ENCODE assay signal across 8 cellular contexts in the genomic region with DNA sequence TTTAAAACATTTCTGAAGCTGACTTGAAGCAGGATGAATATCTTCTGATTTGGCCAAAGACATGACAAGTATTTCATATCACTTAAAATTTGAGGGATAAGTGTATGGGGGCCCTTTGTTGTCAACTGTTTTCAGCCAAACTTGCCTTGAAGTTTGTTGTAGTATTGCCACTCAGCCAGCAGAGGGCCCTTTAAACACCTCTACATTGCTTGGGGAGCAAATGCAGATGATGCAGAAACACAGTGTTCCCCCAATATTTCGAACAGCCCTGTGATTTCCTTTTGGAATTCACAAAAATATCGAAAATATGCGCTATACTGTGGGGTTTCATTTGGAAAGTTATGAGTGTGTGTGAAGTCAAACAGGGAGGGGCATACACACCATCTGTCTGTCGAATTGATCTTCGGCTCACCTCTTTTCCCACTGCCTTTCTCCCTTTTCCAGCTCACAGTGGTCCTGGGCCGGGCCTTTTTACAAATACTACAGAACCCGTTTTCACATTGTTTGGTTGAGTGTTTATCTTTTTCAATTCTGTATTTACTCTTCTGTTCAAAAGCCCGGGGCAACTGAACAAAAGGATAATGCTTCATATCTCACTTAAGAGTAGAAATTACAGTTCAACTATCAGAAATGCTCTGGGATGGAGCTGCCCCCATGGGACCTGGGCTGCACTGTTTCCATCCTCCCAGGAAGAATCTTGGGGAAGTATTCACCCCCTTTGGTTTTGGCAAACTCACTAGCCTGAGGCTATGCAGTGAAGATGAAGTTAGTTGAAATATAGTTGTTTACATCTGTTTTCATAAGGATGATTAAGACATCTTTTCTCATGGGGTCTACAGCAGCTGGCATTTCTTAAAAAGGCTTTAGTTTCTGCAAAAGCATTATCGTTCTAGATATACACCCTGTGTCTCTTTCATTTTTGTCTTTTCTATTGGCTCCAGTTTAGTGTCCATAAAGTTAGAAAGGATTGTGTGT.
A peak's percentile ranks its signal among the peaks of the same experiment; 100 is the strongest.
DNase-seq lines count a peak whose midpoint lies in the region; ATAC-seq and TF ChIP-seq lines count a peak whose summit lies in the region.

No MANE protein-coding gene starts in this region.

- H3K4me1 Mint-ChIP-seq in type B pancreatic cell (ENCODE audit: unreplicated experiment): peaks cover 8% of the 10 kb centered on the region

- H3K27me3 Mint-ChIP-seq in type B pancreatic cell: no peaks in the 10 kb centered on the region

- H3K9me3 ChIP-seq in neutrophil: no peaks in the 10 kb centered on the region

- ATAC-seq in GM18858 (IDR thresholded peaks at IDR 0.05; ENCODE audit: unreplicated experiment): no peak

- peaks cover 25% of the 10 kb centered on the region for H3K36me3 Mint-ChIP-seq in type B pancreatic cell

- TF ChIP-seq CTCF in neutrophil (IDR thresholded peaks at IDR 0.05) (peak; percentile 24), type B pancreatic cell (conservative IDR thresholded peaks at IDR 0.05) (peak; percentile 89)

- H3K27me3 ChIP-seq in H7 (ENCODE audit: control insufficient read depth, insufficient read depth, low read length) (no peaks in the 10 kb centered on the region), neutrophil (no peaks in the 10 kb centered on the region)

- H3K27ac ChIP-seq in neutrophil: no peak overlapping the region

- H3K9me3 Mint-ChIP-seq in type B pancreatic cell: no peaks in the 10 kb centered on the region

- DNase-seq in COLO829 (ENCODE audit: low spot score) (peak; percentile 35), H7 (peak; percentile 18), NCI-H2227 treated with DMSO at 0.1 percent for 48 hours (lab: John Stamatoyannopoulos, UW) (peak; percentile 10), fibroblast of gingiva (ENCODE audit: low read depth) (peak; percentile 66), type B pancreatic cell (ENCODE audit: extremely low spot score, unreplicated experiment) (no peak)
- DNase-seq in activated CD8-positive, alpha-beta memory T cell treated with anti-CD3 and anti-CD28 coated beads, Interleukin-2, amount 50 U/mL, for 24 hours (ENCODE audit: extremely low read depth): peak; percentile 15

- H3K4me1 ChIP-seq in neutrophil (ENCODE audit: control insufficient read depth in 1 of 2, insufficient read depth in 1 of 2, low read depth in 1 of 2, low read length in 1 of 2): no peaks in the 10 kb centered on the region

- H3K36me3 ChIP-seq in H7 (replicated peaks; ENCODE audit: control insufficient read depth, insufficient read depth, low read length): peaks cover 2% of the 10 kb centered on the region; the same call in 1 of the 2 replicates
- no peaks in the 10 kb centered on the region for H3K36me3 ChIP-seq in neutrophil

- H3K27ac Mint-ChIP-seq in type B pancreatic cell: no peak overlapping the region

- no peak overlapping the region for H3K4me3 Mint-ChIP-seq in type B pancreatic cell

- no peak overlapping the region for H3K4me3 ChIP-seq in H7 (ENCODE audit: insufficient read depth, low read depth, low read length)
- no peak overlapping the region for H3K4me3 ChIP-seq in neutrophil (ENCODE audit: low read depth in 1 of 2, low read length in 1 of 2)
